Comparison of ENCODE assay signal across 8 cellular contexts in genomic region chrX:119871599-119872395, GRCh38. TPM values are rescaled to one million over a fixed set of nuclear protein-coding genes. Genes with fewer than 3 reads are reported as not detected.
DNase-seq lines count a peak whose midpoint lies in the region; ATAC-seq and TF ChIP-seq lines count a peak whose summit lies in the region.

Gene NDUFA1 (plus strand): TSS chrX:119871832. CDS start chrX:119871912, 80 bp downstream.
Gene RNF113A (minus strand): TSS chrX:119871733. CDS start chrX:119871613, 120 bp downstream.

- H3K9ac ChIP-seq in iPS-20b (ENCODE audit: low read depth, low read length): peak within 1 kb of the TSS; percentile 89

- CTCF ChIA-PET in A673 (lab: Charles Lee): no interaction called here

- peak within 1 kb of the TSS; percentile 93 for H3K27ac ChIP-seq in A673 (ENCODE audit: low read depth, low read length, poor library complexity, severe bottlenecking)
- H3K27ac ChIP-seq in VCaP: peak within 1 kb of the TSS; percentile 58
- H3K27ac ChIP-seq in iPS-20b (ENCODE audit: low read length): peak within 1 kb of the TSS; percentile 70
- peak within 1 kb of the TSS; percentile 26 to 94 (median 88) for H3K27ac ChIP-seq in skin epidermis

- H3K4me3 ChIP-seq in A673 (ENCODE audit: low read depth, low read length, poor library complexity, severe bottlenecking) (peak within 1 kb of the TSS; percentile 89), iPS-20b (ENCODE audit: low read length) (peak within 1 kb of the TSS; percentile 83), skin epidermis (peak within 1 kb of the TSS; percentile 43 to 66 (median 53))

- intact Hi-C loops in A673 (cut with micrococcal nuclease; ENCODE audit: unreplicated experiment): loop anchor here (1.0 to 5.0 kb wide), 2 partner anchors 18 to 79 kb away; partner anchors contain the start of gene RPL39

- peak; percentile 89 for ATAC-seq in GM18867 (IDR thresholded peaks at IDR 0.05; ENCODE audit: unreplicated experiment)
- peak; percentile 84 for ATAC-seq in HG03097 (IDR thresholded peaks at IDR 0.05; ENCODE audit: low FRiP score, unreplicated experiment)

- in situ Hi-C loops in T47D (cut with HindIII; ENCODE audit: low pct_unique_long_range_greater_than_20kb, low sequenced_read_pairs): no loop called here

- TF ChIP-seq CTCF in A673 (conservative IDR thresholded peaks at IDR 0.05; ENCODE audit: low read depth, low read length) (no peak), VCaP (conservative IDR thresholded peaks at IDR 0.05) (no peak)

- H3K36me3 ChIP-seq in A673 (ENCODE audit: insufficient read depth, low read length, poor library complexity, severe bottlenecking): peaks cover 11% of the 10 kb centered on the region
- peaks cover 10% of the 10 kb centered on the region; the same call in 1 of the 2 replicates for H3K36me3 ChIP-seq in iPS-20b (ENCODE audit: insufficient read depth, low read depth, low read length)

- BruUV-seq in A673 (replicated peaks; lab: Mats Ljungman, UMichigan): TSS peak; percentile 65

- DNase-seq in A673 (ENCODE audit: low spot score): peak; percentile 91
- peak; percentile 73 for DNase-seq in NCI-H2196 (lab: John Stamatoyannopoulos, UW; ENCODE audit: unreplicated experiment)
- peak; percentile 25 to 83 for DNase-seq in T47D (ENCODE audit: low read depth in 1 of 2, low spot score in 1 of 2)

- H3K4me1 ChIP-seq in A673 (ENCODE audit: insufficient read depth, low read length, poor library complexity, severe bottlenecking) (no peaks in the 10 kb centered on the region), iPS-20b (ENCODE audit: insufficient read depth, low read length) (no peaks in the 10 kb centered on the region)

- no peaks in the 10 kb centered on the region for H3K9me3 ChIP-seq in A673 (ENCODE audit: low read depth, low read length, poor library complexity, severe bottlenecking)
- H3K9me3 ChIP-seq in iPS-20b (ENCODE audit: insufficient read depth, low read depth, low read length): no peaks in the 10 kb centered on the region

- POLR2A ChIA-PET in A673 (lab: Charles Lee; ENCODE audit: low non-redundant PET): interaction anchor here (1.4 kb wide), 1 partner anchor 80 kb away, joined by 4 read pairs; the partner anchor contains the start of gene RPL39

- H3K27me3 ChIP-seq in A673 (replicated peaks; ENCODE audit: insufficient read depth, low read depth, low read length, poor library complexity): no peaks in the 10 kb centered on the region
- no peaks in the 10 kb centered on the region; the same call in 1 of the 2 replicates for H3K27me3 ChIP-seq in iPS-20b (ENCODE audit: insufficient read depth, low read length)

RNA-seq across cellular contexts. Expression of gene NDUFA1, which starts in this region (rescaled TPM):
- total RNA-seq in A673 (2021): 111 and 123 TPM in 2 replicates

RNA-seq across cellular contexts. Expression of gene RNF113A, which starts in this region (rescaled TPM):
- total RNA-seq in A673 (2021): 15.2 and 18.1 TPM in 2 replicates

Comparison
In these comparisons a context has a peak if more than half of its experiments do, and no peak if none do; other contexts are left out.
1. Peak in every context shown above with its lines: DNase-seq, ATAC-seq, H3K4me3 ChIP-seq and H3K27ac ChIP-seq.